Comparison of ENCODE assay signal across 22 cellular contexts in genomic region chr10:17768506-17768905, GRCh38. TPM values are rescaled to one million over a fixed set of nuclear protein-coding genes. Genes with fewer than 3 reads are reported as not detected.
"Had no signal": no experiment of that assay in that cellular context is flagged by ENCODE, and none has a peak within 500 bp of the region (broad histone marks: within the 10 kb centered on the region; RNA-seq: fewer than 3 reads in every experiment).

No MANE protein-coding gene starts in this region.

- H3K4me3 ChIP-seq: sigmoid colon, transverse colon, vagina had no signal

- FAIRE-seq: astrocyte had no signal

- H3K36me3 ChIP-seq: sigmoid colon, transverse colon, vagina had no signal

- H3K27me3 ChIP-seq: sigmoid colon, transverse colon, vagina had no signal

- H3K9me3 ChIP-seq: transverse colon, vagina had no signal

- H3K27ac ChIP-seq: sigmoid colon, transverse colon, vagina had no signal

- H3K4me1 ChIP-seq: sigmoid colon, transverse colon, vagina had no signal

- ATAC-seq: activated CD4-positive, alpha-beta T cell treated with anti-CD3 and anti-CD28 coated beads for 36 hours; stimulated activated naive B cell treated with anti-CD40 and anti-IgM and Interleukin-4, amounts not matched to agents 10 μg/mL and 1 μg/mL and 100 μg/mL, for 72 hours had no signal

- DNase-seq: activated B cell treated with CpG ODN at 0.5 μM for 24 hours; activated CD4-positive, alpha-beta memory T cell treated with anti-CD3 and anti-CD28 coated beads for 36 hours; activated CD4-positive, alpha-beta T cell treated with anti-CD3 and anti-CD28 coated beads for 36 hours; activated naive CD4-positive, alpha-beta T cell treated with Interleukin-2 at 50 U/mL for 16 hours; activated naive CD8-positive, alpha-beta T cell treated with anti-CD3 and anti-CD28 coated beads for 36 hours; activated T-cell treated with anti-CD3 and anti-CD28 coated beads, Interleukin-2, amount 50 U/mL, for 48 hours; endodermal cell; erythroblast; hippocampal formation; naive B cell; occipital lobe; posterior cingulate gyrus; sigmoid colon; stimulated activated CD4-positive, alpha-beta T cell treated with anti-CD3 and anti-CD28 coated beads, Interleukin-2, amount 100 ng/mL, for 48 hours; stimulated activated CD8-positive, alpha-beta memory T cell treated with anti-CD3 and anti-CD28 coated beads, Interleukin-4, amount 100 ng/mL, for 48 hours; stimulated activated naive B cell treated with anti-CD40 and anti-IgM and Interleukin-4, amounts not matched to agents 10 μg/mL and 1 μg/mL and 100 μg/mL, for 72 hours; T-helper 9 cell; transverse colon had no signal

RNA-seq across cellular contexts. Expression of gene TMEM236, which starts 16.5 kb away (rescaled TPM):
- total RNA-seq: vagina had no signal

RNA-seq across cellular contexts. Expression of gene MRC1, which starts 40.6 kb away (rescaled TPM):
- total RNA-seq: T-helper 1 cell treated with Interleukin-12 subunit alpha and Interleukin-12 subunit beta and Interleukin-4 antibody, amounts not matched to agents 30 ng/mL and 1 ng/mL, for 36 hours had no signal
- polyA plus RNA-seq: neural cell had no signal
